In genomic region chr17:79008666-79009387, GRCh38 we compare ENCODE assay signal across 8 cellular contexts. TPM values are rescaled to one million over a fixed set of nuclear protein-coding genes. Genes with fewer than 3 reads are reported as not detected.
DNase-seq lines count a peak whose midpoint lies in the region; ATAC-seq and TF ChIP-seq lines count a peak whose summit lies in the region.

No MANE protein-coding gene starts in this region.

- CTCF ChIA-PET in activated CD8-positive, alpha-beta T cell treated with anti-CD3 and anti-CD28 coated beads, Interleukin-2, amount 10 ng/mL, durations not matched to agents 7 days and 5 days (lab: Charles Lee) = interaction anchor here (0.8 kb wide), 1 partner anchor 13 kb away, joined by 4 read pairs; no protein-coding TSS in a partner anchor
- CTCF ChIA-PET in GM10248 (lab: Yijun Ruan, JAX) = interaction anchor here (1.1 kb wide), 1 partner anchor 37 kb away, joined by 5 read pairs; no protein-coding TSS in a partner anchor

- H3K27ac Mint-ChIP-seq in activated CD8-positive, alpha-beta T cell treated with anti-CD3 and anti-CD28 coated beads, Interleukin-2, amount 10 ng/mL, durations not matched to agents 7 days and 5 days = peak overlapping the region; percentile 90

- H4K20me1 ChIP-seq in hepatocyte (ENCODE audit: insufficient read depth, poor library complexity, severe bottlenecking) = peaks cover 19% of the 10 kb centered on the region

- DNase-seq in H7 = peak; percentile 49
- no peak for DNase-seq in activated CD8-positive, alpha-beta T cell treated with anti-CD3 and anti-CD28 coated beads, Interleukin-2, amount 10 ng/mL, durations not matched to agents 7 days and 5 days
- DNase-seq in hepatocyte (ENCODE audit: low spot score) = peak; percentile 4
- DNase-seq in spleen = peak; percentile 67
- no peak for DNase-seq in activated CD8-positive, alpha-beta memory T cell treated with anti-CD3 and anti-CD28 coated beads for 24 hours
- no peak for DNase-seq in GM10248 (ENCODE audit: extremely low spot score)

- H3K4me3 ChIP-seq in H7 (ENCODE audit: insufficient read depth, low read depth, low read length) (peak overlapping the region; percentile 67), hepatocyte (peak overlapping the region; percentile 88), spleen (peak overlapping the region; percentile 56 to 92 (median 64))

- H3K4me1 ChIP-seq in hepatocyte (ENCODE audit: insufficient read depth) (peaks cover 26% of the 10 kb centered on the region), spleen (peaks cover 41 to 63% (median 51%) of the 10 kb centered on the region in 6 donors)

- no peak for TF ChIP-seq POLR2A in spleen (IDR thresholded peaks at IDR 0.05)

- H3K27me3 Mint-ChIP-seq in activated CD8-positive, alpha-beta T cell treated with anti-CD3 and anti-CD28 coated beads, Interleukin-2, amount 10 ng/mL, durations not matched to agents 7 days and 5 days (ENCODE audit: low read depth) = peaks cover 8% of the 10 kb centered on the region

- peaks cover 15% of the 10 kb centered on the region for H3K36me3 Mint-ChIP-seq in activated CD8-positive, alpha-beta T cell treated with anti-CD3 and anti-CD28 coated beads, Interleukin-2, amount 10 ng/mL, durations not matched to agents 7 days and 5 days (ENCODE audit: low read depth)

- H3K4me1 Mint-ChIP-seq in activated CD8-positive, alpha-beta T cell treated with anti-CD3 and anti-CD28 coated beads, Interleukin-2, amount 10 ng/mL, durations not matched to agents 7 days and 5 days (ENCODE audit: low read depth) = peaks cover 53% of the 10 kb centered on the region

- peaks cover 42% of the 10 kb centered on the region for H3K79me2 ChIP-seq in hepatocyte

- H3K36me3 ChIP-seq in H7 (replicated peaks; ENCODE audit: control insufficient read depth, insufficient read depth, low read length) = no peaks in the 10 kb centered on the region
- no peaks in the 10 kb centered on the region for H3K36me3 ChIP-seq in hepatocyte (replicated peaks; ENCODE audit: insufficient read depth, low read depth)
- peaks cover 0 to 17% (median 0%) of the 10 kb centered on the region in 6 donors for H3K36me3 ChIP-seq in spleen

- H3K9me3 Mint-ChIP-seq in activated CD8-positive, alpha-beta T cell treated with anti-CD3 and anti-CD28 coated beads, Interleukin-2, amount 10 ng/mL, durations not matched to agents 7 days and 5 days (ENCODE audit: insufficient read depth) = peaks cover 1% of the 10 kb centered on the region

- peak overlapping the region; percentile 91 for H3K4me3 Mint-ChIP-seq in activated CD8-positive, alpha-beta T cell treated with anti-CD3 and anti-CD28 coated beads, Interleukin-2, amount 10 ng/mL, durations not matched to agents 7 days and 5 days

- ATAC-seq in activated CD8-positive, alpha-beta T cell treated with anti-CD3 and anti-CD28 coated beads, Interleukin-2, amount 10 ng/mL, durations not matched to agents 7 days and 5 days = peak; percentile 6
- no peak for ATAC-seq in GM19467 (IDR thresholded peaks at IDR 0.05; ENCODE audit: unreplicated experiment)
- ATAC-seq in GM19455 (IDR thresholded peaks at IDR 0.05; ENCODE audit: unreplicated experiment) = no peak

- peaks cover 32% of the 10 kb centered on the region for H3K27me3 ChIP-seq in H7 (ENCODE audit: control insufficient read depth, insufficient read depth, low read length)
- H3K27me3 ChIP-seq in hepatocyte = no peaks in the 10 kb centered on the region
- H3K27me3 ChIP-seq in spleen (replicated peaks in 1 of 7) = no peaks in the 10 kb centered on the region

- H3K9me2 ChIP-seq in hepatocyte (replicated peaks; ENCODE audit: insufficient read depth) = no peaks in the 10 kb centered on the region

- no peaks in the 10 kb centered on the region for H3K9me3 ChIP-seq in hepatocyte (ENCODE audit: low read depth)
- no peaks in the 10 kb centered on the region for H3K9me3 ChIP-seq in spleen

- peak overlapping the region; percentile 95 for H3K4me2 ChIP-seq in hepatocyte

- H2AFZ ChIP-seq in hepatocyte = peak overlapping the region; percentile 34

- intact Hi-C loops in spleen (cut with DNase I; ENCODE audit: low total_unique reads) = no loop called here

- POLR2A ChIA-PET in activated CD8-positive, alpha-beta T cell treated with anti-CD3 and anti-CD28 coated beads, Interleukin-2, amount 10 ng/mL, durations not matched to agents 7 days and 5 days (lab: Charles Lee) = interaction anchor here (1.0 kb wide), 1 partner anchor 9 kb away, joined by 3 read pairs; no protein-coding TSS in a partner anchor
- POLR2A ChIA-PET in GM10248 (lab: Yijun Ruan, JAX) = no interaction called here

- TF ChIP-seq CTCF in hepatocyte (IDR thresholded peaks at IDR 0.05; ENCODE audit: poor library complexity) = no peak
- no peak for TF ChIP-seq CTCF in spleen (IDR thresholded peaks at IDR 0.05 in 8 of 11, conservative IDR thresholded peaks at IDR 0.05 in 3 of 11)
- TF ChIP-seq CTCF in GM10248 (IDR thresholded peaks at IDR 0.05; ENCODE audit: control extremely low read depth, extremely low read depth, low read depth, missing control alignments) = no peak

- H3K27ac ChIP-seq in hepatocyte (peak overlapping the region; percentile 62), spleen (peak overlapping the region; percentile 78 to 97 (median 94))

- WGBS in hepatocyte (ENCODE audit: low lambda C conversion rate, missing lambda C conversion rate) = 62% methylated on average over 6 of the region's 7 CpGs
- WGBS in spleen, 5 donors = 25 to 41% (median 36%) methylated on average over 7 of the region's 7 CpGs

RNA-seq across cellular contexts. Expression of gene CANT1, which starts 0.7 kb away (rescaled TPM):
- 27.3 and 29.6 TPM in 2 replicates for total RNA-seq in H7 (2014; rRNA removed; shearing (Covaris generic))
- total RNA-seq in activated CD8-positive, alpha-beta T cell treated with anti-CD3 and anti-CD28 coated beads, Interleukin-2, amount 10 ng/mL, durations not matched to agents 7 days and 5 days = 10 to 100 TPM; 74.4 to 78.5 TPM
- total RNA-seq in hepatocyte = 32.8 and 36.1 TPM in 2 replicates
- 33.0 and 34.1 TPM in 2 replicates for polyA plus RNA-seq in hepatocyte
- total RNA-seq in spleen = 10 to 100 TPM; 48.1 to 76.6 (median 61.2) TPM
- polyA plus RNA-seq in spleen = 10 to 100 TPM; 11.2 to 22.1 (median 12.3) TPM

RNA-seq across cellular contexts. Expression of gene C1QTNF1, which starts 15.1 kb away (rescaled TPM):
- 0.28 and 0.67 TPM in 2 replicates for total RNA-seq in H7 (2014; rRNA removed; shearing (Covaris generic))
- not detected for total RNA-seq in activated CD8-positive, alpha-beta T cell treated with anti-CD3 and anti-CD28 coated beads, Interleukin-2, amount 10 ng/mL, durations not matched to agents 7 days and 5 days
- total RNA-seq in hepatocyte (9.5 and 12.8 TPM in 2 replicates), spleen (100 to 1,000 TPM in 1 of 7 donors, 10 to 100 TPM in 6; 26.5 to 101 (median 69.9) TPM)
- polyA plus RNA-seq in hepatocyte (13.3 and 14.7 TPM in 2 replicates), spleen (10 to 100 TPM; 14.7 to 29.1 (median 25.3) TPM)

RNA-seq across cellular contexts. Expression of gene LGALS3BP, which starts 29.1 kb away (rescaled TPM):
- total RNA-seq in H7 (2014; rRNA removed; shearing (Covaris generic)) = 116 and 129 TPM in 2 replicates
- total RNA-seq in activated CD8-positive, alpha-beta T cell treated with anti-CD3 and anti-CD28 coated beads, Interleukin-2, amount 10 ng/mL, durations not matched to agents 7 days and 5 days = 100 to 1,000 TPM; 172 to 181 TPM
- total RNA-seq in hepatocyte (224 and 305 TPM in 2 replicates), spleen (100 to 1,000 TPM in 5 of 7 donors, 10 to 100 TPM in 2; 85.7 to 188 (median 108) TPM)
- polyA plus RNA-seq in hepatocyte (787 and 811 TPM in 2 replicates), spleen (10 to 100 TPM; 33.6 to 58.7 (median 38.3) TPM)

Comparison
In these comparisons a context has a peak if more than half of its experiments do, and no peak if none do; other contexts are left out.
1. DNase-seq: peak in H7 (single experiment), hepatocyte (single experiment) and spleen (single experiment); none in activated CD8-positive, alpha-beta T cell treated with anti-CD3 and anti-CD28 coated beads, Interleukin-2, amount 10 ng/mL, durations not matched to agents 7 days and 5 days (single experiment), activated CD8-positive, alpha-beta memory T cell treated with anti-CD3 and anti-CD28 coated beads for 24 hours (single experiment) and GM10248 (single experiment).
2. Peak in every context shown above with its lines, with median percentiles within 50 percentile points of each other: H3K4me3 ChIP-seq.